In the genomic region with DNA sequence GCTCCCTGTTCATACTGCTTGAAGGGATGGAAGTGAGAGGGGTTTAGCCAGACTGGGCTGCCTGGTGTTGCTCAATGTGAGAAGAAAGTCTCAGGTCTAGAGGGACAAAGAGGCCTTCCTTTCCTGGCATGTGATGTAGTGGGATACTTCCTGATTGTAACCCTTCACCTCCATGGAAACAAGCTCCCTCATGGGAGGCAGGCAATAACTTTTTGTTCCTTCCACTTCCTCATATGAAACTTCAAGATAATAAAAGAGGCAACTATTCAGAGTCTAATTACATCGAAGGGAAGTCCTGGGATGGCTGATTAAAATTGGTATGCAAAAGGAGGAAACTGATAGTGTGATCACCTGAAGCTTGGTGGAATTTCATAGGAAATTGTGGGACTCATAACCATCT, we compare ENCODE assay signal across 17 cellular contexts.
DNase-seq lines count a peak whose midpoint lies in the region; ATAC-seq and TF ChIP-seq lines count a peak whose summit lies in the region.
"Had no signal": no experiment of that assay in that cellular context is flagged by ENCODE, and none has a peak within 500 bp of the region (broad histone marks: within the 10 kb centered on the region; RNA-seq: fewer than 3 reads in every experiment).

No MANE protein-coding gene starts in this region.

- in situ Hi-C loops in SK-MEL-5 (cut with HindIII; ENCODE audit: low pct_unique_long_range_greater_than_20kb, low sequenced_read_pairs): no loop called here

- no peaks in the 10 kb centered on the region for H3K27me3 Mint-ChIP-seq in neural progenitor cell (ENCODE audit: insufficient read depth, low read depth)
- H3K27me3 Mint-ChIP-seq: CD4-positive, alpha-beta memory T cell had no signal

- WGBS in smooth muscle cell (ENCODE audit: low lambda C conversion rate): 100% methylated on average over 1 of the region's 1 CpG

- H3K4me2 ChIP-seq in neural progenitor cell (no peak overlapping the region), smooth muscle cell (no peak overlapping the region)
- H3K4me2 ChIP-seq: KMS-11 had no signal

- H3K4me1 Mint-ChIP-seq in neural progenitor cell: no peaks in the 10 kb centered on the region
- H3K4me1 Mint-ChIP-seq: CD4-positive, alpha-beta memory T cell had no signal

- H3K27ac Mint-ChIP-seq in neural progenitor cell: no peak overlapping the region
- H3K27ac Mint-ChIP-seq: CD4-positive, alpha-beta memory T cell had no signal

- H3K4me1 ChIP-seq in neural progenitor cell: peaks cover 5% of the 10 kb centered on the region
- H3K4me1 ChIP-seq in smooth muscle cell (ENCODE audit: low read depth): no peaks in the 10 kb centered on the region

- peak overlapping the region; percentile 8 for H2AFZ ChIP-seq in neural progenitor cell (replicated peaks)
- no peak overlapping the region for H2AFZ ChIP-seq in smooth muscle cell (ENCODE audit: low read depth)
- H2AFZ ChIP-seq: GM23248 had no signal

- H3K9me3 ChIP-seq in neural progenitor cell (ENCODE audit: low read depth) (no peaks in the 10 kb centered on the region), smooth muscle cell (replicated peaks; ENCODE audit: low read depth) (no peaks in the 10 kb centered on the region)

- TF ChIP-seq CTCF in neural progenitor cell (IDR thresholded peaks at IDR 0.05) (no peak), smooth muscle cell (IDR thresholded peaks at IDR 0.05; ENCODE audit: borderline replicate concordance, insufficient read depth, poor library complexity, severe bottlenecking) (no peak)

- no peaks in the 10 kb centered on the region for H3F3A ChIP-seq in neural progenitor cell (ENCODE audit: low read depth)
- no peaks in the 10 kb centered on the region for H3F3A ChIP-seq in smooth muscle cell (ENCODE audit: low read depth)

- H3K27ac ChIP-seq in neural progenitor cell (no peak overlapping the region), smooth muscle cell (ENCODE audit: low read depth) (no peak overlapping the region)
- H3K27ac ChIP-seq: GM23248, KMS-11 had no signal

- ATAC-seq in GM21381 (IDR thresholded peaks at IDR 0.05; ENCODE audit: unreplicated experiment) (no peak), GM21619 (IDR thresholded peaks at IDR 0.05; ENCODE audit: unreplicated experiment) (no peak)
- ATAC-seq: Panc1 had no signal

- no peaks in the 10 kb centered on the region for H3K79me2 ChIP-seq in neural progenitor cell (ENCODE audit: low read depth)
- H3K79me2 ChIP-seq in smooth muscle cell (ENCODE audit: low read depth): no peaks in the 10 kb centered on the region

- H3K36me3 ChIP-seq in neural progenitor cell (no peaks in the 10 kb centered on the region), smooth muscle cell (ENCODE audit: low read depth) (no peaks in the 10 kb centered on the region)

- H3K27me3 ChIP-seq in neural progenitor cell (no peaks in the 10 kb centered on the region), smooth muscle cell (ENCODE audit: low read depth) (no peaks in the 10 kb centered on the region)

- H3K9ac ChIP-seq in neural progenitor cell (no peak overlapping the region), smooth muscle cell (ENCODE audit: low read depth) (no peak overlapping the region)
- H3K9ac ChIP-seq: GM23248, KMS-11 had no signal

- H3K4me3 Mint-ChIP-seq in neural progenitor cell: no peak overlapping the region
- H3K4me3 Mint-ChIP-seq: CD4-positive, alpha-beta memory T cell had no signal

- DNase-seq in CMK (ENCODE audit: low read depth): peak; percentile 33
- peak; percentile 49 for DNase-seq in SK-MEL-5 (ENCODE audit: low read depth, low spot score)
- peak; percentile 4 for DNase-seq in foreskin melanocyte
- DNase-seq in neural progenitor cell (ENCODE audit: low spot score): no peak
- DNase-seq in smooth muscle cell (lab: John Stamatoyannopoulos, UW; ENCODE audit: unreplicated experiment): no peak
- DNase-seq in stimulated activated CD8-positive, alpha-beta memory T cell treated with anti-CD3 and anti-CD28 coated beads, Interleukin-4, amount 100 ng/mL, for 48 hours: no peak
- DNase-seq: CD4-positive, alpha-beta memory T cell; DMS79; GM23248; HCEC 1CT; NCI-H1092; NCI-H510A treated with DMSO at 0.1 percent for 48 hours; NCI-H82 had no signal

- no peaks in the 10 kb centered on the region for H4K20me1 ChIP-seq in neural progenitor cell (ENCODE audit: low read depth)
- no peaks in the 10 kb centered on the region for H4K20me1 ChIP-seq in smooth muscle cell (ENCODE audit: low read depth)

- no peaks in the 10 kb centered on the region for H3K36me3 Mint-ChIP-seq in neural progenitor cell
- H3K36me3 Mint-ChIP-seq: CD4-positive, alpha-beta memory T cell had no signal

- no peak overlapping the region for H3K4me3 ChIP-seq in neural progenitor cell
- no peak overlapping the region for H3K4me3 ChIP-seq in smooth muscle cell
- H3K4me3 ChIP-seq: GM23248 had no signal

- peaks cover 2% of the 10 kb centered on the region for H3K9me3 Mint-ChIP-seq in neural progenitor cell

Comparison
In these comparisons a context has a peak if more than half of its experiments do, and no peak if none do; other contexts are left out.
1. DNase-seq: peak in CMK (single experiment), SK-MEL-5 (single experiment) and foreskin melanocyte (single experiment); none in neural progenitor cell (single experiment), smooth muscle cell (single experiment) and stimulated activated CD8-positive, alpha-beta memory T cell treated with anti-CD3 and anti-CD28 coated beads, Interleukin-4, amount 100 ng/mL, for 48 hours (single experiment).